15 cellular contexts compared by ENCODE assay signal in genomic region chr9:106602354-106602753, GRCh38.
"Had no signal": no experiment of that assay in that cellular context is flagged by ENCODE, and none has a peak within 500 bp of the region (broad histone marks: within the 10 kb centered on the region; RNA-seq: fewer than 3 reads in every experiment).

No MANE protein-coding gene starts in this region.

- H3K27ac ChIP-seq: dorsolateral prefrontal cortex, esophagus squamous epithelium, spleen, stomach, thoracic aorta had no signal

- H3K36me3 ChIP-seq: esophagus squamous epithelium, spleen, stomach, thoracic aorta had no signal

- H3K4me1 ChIP-seq: esophagus squamous epithelium, spleen, stomach had no signal

- H3K27me3 ChIP-seq: esophagus squamous epithelium, spleen, stomach had no signal

- H3K9me3 ChIP-seq: thoracic aorta had no signal

- DNase-seq: cortex of kidney; dorsolateral prefrontal cortex; effector CD8-positive, alpha-beta T cell; esophagus squamous epithelium; foreskin fibroblast; immature natural killer cell; spleen; stimulated activated naive CD4-positive, alpha-beta T cell; stomach; substantia nigra; trophoblast cell had no signal

- ATAC-seq: left lobe of liver; natural killer cell treated with Interleukin-12 subunit alpha and Interleukin-12 subunit beta and Interleukin-15 and Interleukin-18, amount 100 ng/mL, for 72 hours; sciatic nerve had no signal

- H3K4me3 ChIP-seq: dorsolateral prefrontal cortex, esophagus squamous epithelium, spleen, stomach, thoracic aorta had no signal
